15 cellular contexts compared by ENCODE assay signal in the genomic region with DNA sequence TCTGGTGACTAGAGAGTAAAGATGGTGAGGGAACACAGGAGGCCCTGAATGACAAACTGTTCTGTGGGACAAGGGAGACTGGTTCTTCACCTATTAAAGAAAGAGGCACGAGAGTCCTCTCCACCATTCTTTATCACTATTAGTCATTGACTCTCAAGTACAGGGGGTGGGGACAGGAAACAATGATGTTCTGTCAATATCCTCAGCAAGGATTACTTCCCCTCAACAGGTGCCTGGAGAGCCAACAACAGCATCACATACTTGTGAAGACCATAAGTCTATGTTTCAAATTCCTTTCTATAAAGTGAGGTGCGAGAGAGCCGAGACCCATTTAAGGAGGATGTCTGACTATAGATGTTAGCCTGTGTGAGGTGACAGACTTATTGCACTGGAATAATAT.
DNase-seq lines count a peak whose midpoint lies in the region; ATAC-seq, FAIRE-seq and TF ChIP-seq lines count a peak whose summit lies in the region.
"Had no signal": no experiment of that assay in that cellular context is flagged by ENCODE, and none has a peak within 500 bp of the region (broad histone marks: within the 10 kb centered on the region; RNA-seq: fewer than 3 reads in every experiment).

No MANE protein-coding gene starts in this region.

- H3K4me3 ChIP-seq in H7 (ENCODE audit: insufficient read depth, low read depth, low read length): no peak overlapping the region
- H3K4me3 ChIP-seq: BLaER1 treated with 17β-estradiol and CSF1 and Interleukin-3, amounts not matched to agents 10 nM and 100 nM had no signal

- no peak for TF ChIP-seq POLR2A in GM12891 (IDR thresholded peaks at IDR 0.05; ENCODE audit: low read depth, low read length)

- H3K27me3 ChIP-seq in H7 (ENCODE audit: control insufficient read depth, insufficient read depth, low read length): no peaks in the 10 kb centered on the region
- H3K27me3 ChIP-seq: BLaER1 treated with 17β-estradiol and CSF1 and Interleukin-3, amounts not matched to agents 10 nM and 100 nM had no signal

- intact Hi-C loops in posterior cingulate gyrus (cut with DNase I): no loop called here

- DNase-seq in GM12891 (ENCODE audit: insufficient read length, low spot score) (no peak), left lobe of liver (ENCODE audit: low spot score) (peak; percentile 8), HUDEP-2 (lab: John Stamatoyannopoulos, UW; ENCODE audit: unreplicated experiment in 76 of 76) (no peak), superior temporal gyrus (ENCODE audit: extremely low spot score) (no peak), posterior cingulate gyrus (no peak), H7 (no peak)
- DNase-seq: activated CD4-positive, alpha-beta T cell treated with anti-CD3 and anti-CD28 coated beads, Interleukin-2, amount 50 U/mL, for 48 hours; aorta; naive thymus-derived CD8-positive, alpha-beta T cell; SIG-M5; T1000; trophoblast cell had no signal

- no peaks in the 10 kb centered on the region for H3K36me3 ChIP-seq in H7 (replicated peaks; ENCODE audit: control insufficient read depth, insufficient read depth, low read length)
- H3K36me3 ChIP-seq: BLaER1 treated with 17β-estradiol and CSF1 and Interleukin-3, amounts not matched to agents 10 nM and 100 nM had no signal

- ATAC-seq in GM18868 (IDR thresholded peaks at IDR 0.05; ENCODE audit: unreplicated experiment) (peak; percentile 59), HG03095 (IDR thresholded peaks at IDR 0.05; ENCODE audit: unreplicated experiment) (peak; percentile 42), left lobe of liver (no peak)
- ATAC-seq: naive thymus-derived CD8-positive, alpha-beta T cell had no signal

- peak; percentile 91 for FAIRE-seq in GM12891 (lab: Jason Lieb, UNC)

TF ChIP-seq in GM12891, 5 proteins besides CTCF, POLR2A, EP300 and RAD21:
- no peak for TF ChIP-seq POU2F2 (IDR thresholded peaks at IDR 0.05; ENCODE audit: low read depth, low read length)
